7 cellular contexts compared by ENCODE assay signal in the genomic region with DNA sequence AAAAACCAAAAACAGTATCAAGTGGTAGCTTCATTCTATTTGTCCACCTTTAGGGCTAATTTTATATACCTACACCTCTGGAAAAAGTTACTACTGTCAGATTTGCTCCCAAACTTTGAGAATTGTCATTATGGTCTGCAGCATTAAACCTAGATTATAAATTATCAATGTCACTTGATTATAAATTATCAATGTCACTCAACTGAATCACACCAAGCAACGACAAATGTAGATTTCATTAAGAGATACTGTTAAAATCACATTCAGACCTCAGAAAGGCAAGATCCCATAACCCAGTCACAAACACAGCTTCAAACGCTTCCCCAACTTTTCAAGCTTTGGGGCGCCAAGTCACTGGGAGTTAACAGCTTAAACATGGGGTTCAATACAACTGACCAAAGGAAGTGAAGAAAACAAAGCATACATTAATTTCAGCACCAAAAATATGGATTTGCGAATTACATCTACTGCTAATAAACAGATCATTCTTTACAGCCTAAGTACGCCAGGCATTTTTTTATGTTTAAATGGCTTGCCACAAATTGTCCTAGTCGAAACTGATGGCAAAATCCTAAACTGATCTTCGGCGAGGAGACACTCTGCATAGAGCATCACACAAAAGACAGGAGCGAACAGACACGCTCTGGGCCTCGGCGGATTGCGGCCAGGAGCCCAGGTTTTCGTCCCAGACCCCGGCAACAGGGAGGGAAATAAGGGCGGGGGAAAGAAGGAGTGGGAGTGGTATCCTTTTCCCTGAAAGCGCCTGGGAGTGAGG. TPM values are rescaled to one million over a fixed set of nuclear protein-coding genes. Genes with fewer than 3 reads are reported as not detected.
DNase-seq lines count a peak whose midpoint lies in the region; ATAC-seq lines count a peak whose summit lies in the region.

No MANE protein-coding gene starts in this region.

- H3K27ac ChIP-seq in cingulate gyrus (ENCODE audit: low read depth, low read length) = peak overlapping the region; percentile 83
- H3K27ac ChIP-seq in aorta (ENCODE audit: low read depth in 1 of 2, low read length in 2 of 2) = peak overlapping the region in 1 of 2 donors; percentile 57

- H3K9me3 ChIP-seq in MG63 (no peaks in the 10 kb centered on the region), aorta (ENCODE audit: control insufficient read depth, low read length) (no peaks in the 10 kb centered on the region)

- intact Hi-C loops in aorta (cut with DNase I) = loop anchor here in 1 of 2 donors (5.0 kb wide), 1 partner anchor 104 kb away; no protein-coding TSS in a partner anchor

- in situ Hi-C loops in KBM-7 (cut with MboI; ENCODE audit: low pct_unique_long_range_greater_than_20kb, low sequenced_read_pairs) = no loop called here

- no peak for DNase-seq in MG63
- DNase-seq in midbrain (lab: John Stamatoyannopoulos, UW) = peak; percentile 37
- no peak for DNase-seq in aorta
- no peak for DNase-seq in KBM-7

- 0 to 1% methylated on average over 16 to 17 of the region's 17 CpGs for WGBS in aorta, 2 donors

- H3K36me3 ChIP-seq in MG63 (no peaks in the 10 kb centered on the region), aorta (ENCODE audit: control insufficient read depth in 1 of 2, insufficient read depth in 2 of 2, low read length in 1 of 2) (no peaks in the 10 kb centered on the region)

- H3K4me1 ChIP-seq in aorta (ENCODE audit: control insufficient read depth in 1 of 2, insufficient read depth in 2 of 2, low read length in 2 of 2) = peaks cover 2 to 7% of the 10 kb centered on the region in 2 donors

- ATAC-seq in GM19035 (IDR thresholded peaks at IDR 0.05; ENCODE audit: unreplicated experiment) (peak; percentile 6), aorta (ENCODE audit: low FRiP score) (peak; percentile 24), GM18867 (IDR thresholded peaks at IDR 0.05; ENCODE audit: unreplicated experiment) (no peak)

- H3K27me3 ChIP-seq in MG63 = no peaks in the 10 kb centered on the region
- H3K27me3 ChIP-seq in aorta (ENCODE audit: control insufficient read depth in 1 of 2, insufficient read depth in 2 of 2, low read length in 1 of 2) = no peaks in the 10 kb centered on the region

- peak overlapping the region; percentile 76 for H3K4me3 ChIP-seq in MG63
- H3K4me3 ChIP-seq in aorta (ENCODE audit: low read length in 2 of 2) = peak overlapping the region; percentile 67 to 83

RNA-seq across cellular contexts. Expression of gene GLG1, which starts 1.0 kb away (rescaled TPM):
- 29.4 and 50.4 TPM in 2 replicates for total RNA-seq in MG63 (2014; rRNA removed; shearing (Covaris generic); ENCODE audit: low replicate concordance)
- total RNA-seq in aorta = 100 to 1,000 TPM; 150 to 173 TPM
- 10 to 100 TPM; 26.2 to 78.3 TPM for polyA plus RNA-seq in aorta
